In genomic region chr1:155078496-155079209, GRCh38 we compare ENCODE assay signal across 8 cellular contexts. TPM values are rescaled to one million over a fixed set of nuclear protein-coding genes. Genes with fewer than 3 reads are reported as not detected.
DNase-seq lines count a peak whose midpoint lies in the region; ATAC-seq, FAIRE-seq and TF ChIP-seq lines count a peak whose summit lies in the region.

TSS of gene EFNA3 (plus strand) at chr1:155078837. CDS start at chr1:155078942, 105 bp downstream.

- in situ Hi-C loops in HepG2 (cut with HindIII; ENCODE audit: extremely low pct_ligation_motif_present, low pct_unique_long_range_greater_than_20kb), result no loop called here

- H3K36me3 ChIP-seq in GM06990 (ENCODE audit: control insufficient read depth, insufficient read depth, low read length) (no peaks in the 10 kb centered on the region), MG63 (no peaks in the 10 kb centered on the region), HepG2 (replicated peaks in 1 of 2; ENCODE audit: control insufficient read depth in 1 of 2, insufficient read depth in 2 of 2, low read length in 2 of 2) (no peaks in the 10 kb centered on the region)

- TF ChIP-seq RAD21 in HepG2 (CRISPR knock-in tag; IDR thresholded peaks at IDR 0.05), result no peak

- H3K4me2 ChIP-seq in HepG2 (ENCODE audit: low read depth, low read length), result peak within 1 kb of the TSS; percentile 90

- FAIRE-seq in HepG2 (lab: Jason Lieb, UNC), result no peak

- H3K27ac Mint-ChIP-seq in WTC11, result no peak within 1 kb of the TSS

- no peaks in the 10 kb centered on the region for H3K36me3 Mint-ChIP-seq in WTC11

- H3K9ac ChIP-seq in HepG2 (ENCODE audit: insufficient read depth, low read depth, low read length), result 0 out of 2 replicates have a peak within 1 kb of the TSS, but pooled peaks have one; percentile 15

- H3K4me3 ChIP-seq in GM06990 (replicated peaks; ENCODE audit: low read depth, low read length) (peak within 1 kb of the TSS; percentile 38), MG63 (peak within 1 kb of the TSS; percentile 35), choroid plexus epithelial cell (ENCODE audit: low read depth, low read length) (peak within 1 kb of the TSS; percentile 37), HepG2 (replicated peaks in 1 of 3; ENCODE audit: insufficient read depth in 1 of 3, low read depth in 2 of 3, low read length in 3 of 3) (peak within 1 kb of the TSS; percentile 41 to 70 (median 50))

- no peak within 1 kb of the TSS for H2AFZ ChIP-seq in HepG2 (ENCODE audit: low read length)

- intact Hi-C loops in HepG2 (cut with micrococcal nuclease; ENCODE audit: unreplicated experiment), result no loop called here

- H3K4me1 Mint-ChIP-seq in WTC11, result peaks cover 25% of the 10 kb centered on the region

- peak; percentile 63 for DNase-seq in GM06990 (ENCODE audit: extremely low read depth, insufficient read length)
- DNase-seq in MG63, result peak; percentile 75
- peak; percentile 84 for DNase-seq in WTC11 (ENCODE audit: low spot score)
- peak; percentile 38 for DNase-seq in choroid plexus epithelial cell (ENCODE audit: low read depth)
- no peak for DNase-seq in HepG2 (ENCODE audit: low spot score)
- peak; percentile 59 for DNase-seq in stimulated activated CD4-positive, alpha-beta T cell treated with anti-CD3 and anti-CD28 coated beads, Interleukin-4, amount 100 ng/mL, for 24 hours
- DNase-seq in amniotic stem cell (lab: John Stamatoyannopoulos, UW), result no peak

- POLR2A ChIA-PET in WTC11 (lab: Charles Lee) (interaction anchor here (0.6 to 1.6 kb wide), 4 partner anchors 17 to 108 kb away, joined by 3 to 5 read pairs (median 3); partner anchors contain the start of gene SHC1), HepG2 (lab: Yijun Ruan, JAX) (interaction anchor here (2.3 kb wide), 1 partner anchor 15 kb away, joined by 10 read pairs; the partner anchor contains the start of gene EFNA4)

- no peaks in the 10 kb centered on the region for H3K9me3 Mint-ChIP-seq in WTC11

- TF ChIP-seq CTCF in GM06990 (IDR thresholded peaks at IDR 0.05; ENCODE audit: insufficient read depth, low read length, poor library complexity, severe bottlenecking), result no peak
- TF ChIP-seq CTCF in WTC11 (IDR thresholded peaks at IDR 0.05), result no peak
- no peak for TF ChIP-seq CTCF in choroid plexus epithelial cell (conservative IDR thresholded peaks at IDR 0.05; ENCODE audit: low read depth, low read length)
- no peak for TF ChIP-seq CTCF in HepG2 (CRISPR knock-in tag; IDR thresholded peaks at IDR 0.05)

- peaks cover 4% of the 10 kb centered on the region; the same call in 1 of the 2 replicates for H4K20me1 ChIP-seq in HepG2 (ENCODE audit: insufficient read depth, low read length)

- ATAC-seq in WTC11 (peak; percentile 38), HepG2 (peak; percentile 17), GM19023 (IDR thresholded peaks at IDR 0.05; ENCODE audit: unreplicated experiment) (no peak)

- WGBS in HepG2 (ENCODE audit: low lambda C conversion rate), result 1% methylated on average over 22 of the region's 59 CpGs

- no peak within 1 kb of the TSS for H3K27ac ChIP-seq in HepG2 (ENCODE audit: extremely low read length, insufficient read depth, low read length)

- H3K4me3 Mint-ChIP-seq in WTC11, result peak within 1 kb of the TSS; percentile 76

- H3K27me3 ChIP-seq in GM06990 (replicated peaks; ENCODE audit: control insufficient read depth, insufficient read depth, low read length) (peaks cover 5% of the 10 kb centered on the region), MG63 (peaks cover 43% of the 10 kb centered on the region), HepG2 (ENCODE audit: control insufficient read depth in 1 of 2, insufficient read depth in 2 of 2, low read length in 2 of 2) (peaks cover 26 to 92% of the 10 kb centered on the region in 2 experiments)

- no peaks in the 10 kb centered on the region for H3K79me2 ChIP-seq in HepG2 (ENCODE audit: insufficient read depth, low read length)

- no peak for TF ChIP-seq POLR2A in HepG2 (IDR thresholded peaks at IDR 0.05; ENCODE audit: insufficient read depth in 1 of 2, low read depth in 2 of 2, low read length in 2 of 2)

- H3K4me1 ChIP-seq in HepG2 (ENCODE audit: insufficient read depth, low read length), result peaks cover 58% of the 10 kb centered on the region

- CTCF ChIA-PET in WTC11 (lab: Charles Lee), result interaction anchor here (0.6 to 7.7 kb wide), 14 partner anchors 13 to 114 kb away, joined by 3 to 109 read pairs (median 7); partner anchors contain the start of genes ADAM15, EFNA4, KRTCAP2 and TRIM46
- CTCF ChIA-PET in HepG2 (lab: Yijun Ruan, JAX; ENCODE audit: low intra/inter-chr PET ratio, low total read pairs), result no interaction called here

- TF ChIP-seq EP300 in HepG2 (IDR thresholded peaks at IDR 0.05; ENCODE audit: low read depth in 2 of 2, low read length in 2 of 2) (no peak), HepG2 (CRISPR knock-in tag; IDR thresholded peaks at IDR 0.05; ENCODE audit: borderline replicate concordance) (no peak)

- H3K9me3 ChIP-seq in MG63, result no peaks in the 10 kb centered on the region
- no peaks in the 10 kb centered on the region for H3K9me3 ChIP-seq in HepG2 (ENCODE audit: low read length)

- no TSS peak for BruUV-seq in HepG2 (replicated peaks; lab: Mats Ljungman, UMichigan)

- peaks cover 84% of the 10 kb centered on the region for H3K27me3 Mint-ChIP-seq in WTC11 (ENCODE audit: low read depth)

TF ChIP-seq in WTC11, 78 proteins besides CTCF, POLR2A, EP300 and RAD21:
- no peak for TF ChIP-seq ZNF138 (CRISPR knock-in tag; conservative IDR thresholded peaks at IDR 0.05)
- peak; percentile 33; the same call in 1 of the 2 replicates for TF ChIP-seq USF2 (CRISPR knock-in tag; IDR thresholded peaks at IDR 0.05)
- peak; percentile 75; the same call in 1 of the 2 replicates for TF ChIP-seq SP1 (CRISPR knock-in tag; conservative IDR thresholded peaks at IDR 0.05)
- no peak for TF ChIP-seq NFATC4 (CRISPR knock-in tag; IDR thresholded peaks at IDR 0.05)
- 0 out of 2 replicates have a peak, but pooled peaks have one; percentile 12 for TF ChIP-seq ZNF232 (CRISPR knock-in tag; IDR thresholded peaks at IDR 0.05)
TF ChIP-seq in WTC11: peak in this region for 3.

TF ChIP-seq in HepG2, 621 proteins besides CTCF, POLR2A, EP300 and RAD21 (continues in another document):
- TF ChIP-seq PRMT3 (CRISPR knock-in tag; IDR thresholded peaks at IDR 0.05; ENCODE audit: borderline replicate concordance, low read depth) (no peak), GABPB1 (CRISPR knock-in tag; IDR thresholded peaks at IDR 0.05) (peak; percentile 33; the same call in 1 of the 2 replicates), TBX2 (CRISPR knock-in tag; IDR thresholded peaks at IDR 0.05; ENCODE audit: borderline replicate concordance) (no peak), HES4 (CRISPR knock-in tag; IDR thresholded peaks at IDR 0.05; ENCODE audit: borderline replicate concordance) (no peak), SAFB2 (CRISPR knock-in tag; IDR thresholded peaks at IDR 0.05; ENCODE audit: borderline replicate concordance, low read depth) (0 out of 2 replicates have a peak, but pooled peaks have one; percentile 34), ZNF777 (CRISPR knock-in tag; IDR thresholded peaks at IDR 0.05) (peak; percentile 86), SP4 (CRISPR knock-in tag; IDR thresholded peaks at IDR 0.05) (peak; percentile 42; the same call in 1 of the 2 replicates), SAP130 (CRISPR knock-in tag; IDR thresholded peaks at IDR 0.05; ENCODE audit: low read depth) (peak; percentile 31; the same call in 1 of the 2 replicates), ZNF30 (CRISPR knock-in tag; IDR thresholded peaks at IDR 0.05) (no peak), ZBTB38 (CRISPR knock-in tag; IDR thresholded peaks at IDR 0.05) (peak; percentile 31; the same call in 1 of the 2 replicates), ZBTB14 (CRISPR knock-in tag; IDR thresholded peaks at IDR 0.05) (peak; percentile 90)

RNA-seq across cellular contexts. Expression of gene EFNA3, which starts in this region (rescaled TPM):
- total RNA-seq in MG63 (2014; rRNA removed; shearing (Covaris generic); ENCODE audit: low replicate concordance), result 0.64 and 3.0 TPM in 2 replicates
- total RNA-seq in WTC11 (2021) (12.5 to 15.4 TPM (median 15.4 TPM) in 3 replicates), HepG2 (2016; rRNA removed; fragmentation: Illumina TruSeq; extraction: Trizol) (1.0 and 1.6 TPM in 2 replicates)
- 0.62 and 0.71 TPM in 2 replicates for total RNA-seq in HepG2 (2016; cell fraction: cytosol; rRNA removed; fragmentation: Illumina TruSeq; extraction: Trizol; ENCODE audit: low read depth)
- total RNA-seq in HepG2 (2016; cell fraction: insoluble cytoplasmic fraction; rRNA removed; fragmentation: Illumina TruSeq; extraction: Trizol), result 1.1 and 1.4 TPM in 2 replicates
- total RNA-seq in HepG2 (2016; cell fraction: membrane; rRNA removed; fragmentation: Illumina TruSeq; extraction: Trizol), result 1.1 TPM in 2 replicates
- total RNA-seq in HepG2 (2016; cell fraction: nucleus; rRNA removed; fragmentation: Illumina TruSeq; extraction: Trizol), result 0.22 and 0.34 TPM in 2 replicates
- polyA plus RNA-seq in HepG2 (2011; rRNA removed), result 5.7 and 6.8 TPM in 2 replicates
- polyA plus RNA-seq in HepG2 (2011; cell fraction: cytosol; rRNA removed), result 3.6 and 6.1 TPM in 2 replicates
- 6.0 and 6.7 TPM in 2 replicates for polyA plus RNA-seq in HepG2 (2011; cell fraction: nucleus; rRNA removed)
- 4.7 and 5.0 TPM in 2 replicates for polyA plus RNA-seq in HepG2 (2012)
- 0.71 and 0.87 TPM in 2 replicates for polyA plus RNA-seq in HepG2 (2016; cell fraction: cytosol; fragmentation: Illumina TruSeq; extraction: Trizol; ENCODE audit: low read depth)
- 1.6 and 1.7 TPM in 2 replicates for polyA plus RNA-seq in HepG2 (2016; cell fraction: insoluble cytoplasmic fraction; fragmentation: Illumina TruSeq; extraction: Trizol; ENCODE audit: low read depth)
- 0.94 and 1.0 TPM in 2 replicates for polyA plus RNA-seq in HepG2 (2016; cell fraction: membrane; fragmentation: Illumina TruSeq; extraction: Trizol; ENCODE audit: low read depth)
- 1.4 and 2.1 TPM in 2 replicates for polyA plus RNA-seq in HepG2 (2016; cell fraction: nucleus; fragmentation: Illumina TruSeq; extraction: Trizol; ENCODE audit: insufficient read depth, low read depth)
- polyA minus RNA-seq in HepG2 (2011; rRNA and poly(A)+ RNA removed; ENCODE audit: low replicate concordance), result 8.7 and 10.6 TPM in 2 replicates
- polyA minus RNA-seq in HepG2 (2011; cell fraction: cytosol; rRNA and poly(A)+ RNA removed), result 1.8 and 2.5 TPM in 2 replicates
- polyA minus RNA-seq in HepG2 (2011; cell fraction: nucleus; rRNA and poly(A)+ RNA removed), result 1.2 TPM in 1 of 2 replicates, not detected in the other

Comparison
In these comparisons a context has a peak if more than half of its experiments do, and no peak if none do; other contexts are left out.
1. DNase-seq: peak in GM06990 (single experiment), MG63 (single experiment), WTC11 (single experiment), choroid plexus epithelial cell (single experiment) and stimulated activated CD4-positive, alpha-beta T cell treated with anti-CD3 and anti-CD28 coated beads, Interleukin-4, amount 100 ng/mL, for 24 hours (single experiment); none in HepG2 (single experiment) and amniotic stem cell (single experiment).
2. Peak in every context shown above with its lines, with median percentiles within 50 percentile points of each other: H3K4me3 ChIP-seq.